In genomic region chr2:39197003-39197402, GRCh38 we compare ENCODE assay signal across 6 cellular contexts. TPM values are rescaled to one million over a fixed set of nuclear protein-coding genes. Genes with fewer than 3 reads are reported as not detected.
"Had no signal": no experiment of that assay in that cellular context is flagged by ENCODE, and none has a peak within 500 bp of the region (broad histone marks: within the 10 kb centered on the region; RNA-seq: fewer than 3 reads in every experiment).

No MANE protein-coding gene starts in this region.

RNA-seq across cellular contexts. Expression of gene CDKL4, which starts 46.8 kb away (rescaled TPM):
- total RNA-seq: activated naive CD4-positive, alpha-beta T cell treated with anti-CD3 and anti-CD28 coated beads for 36 hours; activated naive CD4-positive, alpha-beta T cell treated with anti-CD3 and anti-CD28 coated beads, Interleukin-2, amount 50 U/mL, for 72 hours; activated T-cell treated with anti-CD3 and anti-CD28 coated beads, Interleukin-2, amount 50 U/mL, for 4 hours; activated T-helper 1 cell treated with anti-CD3 and anti-CD28 coated beads, Interleukin-12 subunit alpha, Interleukin-12 subunit beta, Interleukin-2, Interleukin-4 antibody, amounts not matched to agents 30 ng/mL and 10 ng/mL and 1 ng/mL, durations not matched to agents 14 hours and 24 hours and 36 hours had no signal
- polyA plus RNA-seq: aorta, cardiac muscle cell had no signal
